ENCODE assay signal across 13 cellular contexts in genomic region chr3:146159037-146159436, GRCh38. TPM values are rescaled to one million over a fixed set of nuclear protein-coding genes. Genes with fewer than 3 reads are reported as not detected.
DNase-seq lines count a peak whose midpoint lies in the region; ATAC-seq, FAIRE-seq and TF ChIP-seq lines count a peak whose summit lies in the region.
"Had no signal": no experiment of that assay in that cellular context is flagged by ENCODE, and none has a peak within 500 bp of the region (broad histone marks: within the 10 kb centered on the region; RNA-seq: fewer than 3 reads in every experiment).

No MANE protein-coding gene starts in this region.

- H3K9me3 ChIP-seq in astrocyte (ENCODE audit: insufficient read depth, low read depth, low read length) (no peaks in the 10 kb centered on the region), gastroesophageal sphincter (no peaks in the 10 kb centered on the region), Caco-2 (no peaks in the 10 kb centered on the region)

- peak overlapping the region; percentile 94 for H3K27ac Mint-ChIP-seq in astrocyte (ENCODE audit: unreplicated experiment)
- H3K27ac Mint-ChIP-seq in Caco-2 (ENCODE audit: unreplicated experiment): no peak overlapping the region
- H3K27ac Mint-ChIP-seq: CD4-positive, alpha-beta memory T cell had no signal

- WGBS in gastroesophageal sphincter (ENCODE audit: low coverage in 1 of 2), 2 donors: 21 to 27% methylated on average over 4 of the region's 4 CpGs

- H3K36me3 ChIP-seq in astrocyte (ENCODE audit: insufficient read depth, low read length) (no peaks in the 10 kb centered on the region), gastroesophageal sphincter (no peaks in the 10 kb centered on the region), Caco-2 (ENCODE audit: control insufficient read depth, insufficient read depth, low read length) (no peaks in the 10 kb centered on the region)

- H3K9me3 Mint-ChIP-seq in astrocyte (ENCODE audit: unreplicated experiment) (no peaks in the 10 kb centered on the region), Caco-2 (ENCODE audit: unreplicated experiment) (no peaks in the 10 kb centered on the region)

- H3K27ac ChIP-seq in astrocyte (ENCODE audit: low read depth, low read length) (peak overlapping the region; percentile 87), gastroesophageal sphincter (peak overlapping the region; percentile 92 to 98 (median 96))

- H3K27me3 ChIP-seq in astrocyte (ENCODE audit: insufficient read depth, low read length): no peaks in the 10 kb centered on the region
- no peaks in the 10 kb centered on the region for H3K27me3 ChIP-seq in gastroesophageal sphincter
- H3K27me3 ChIP-seq in Caco-2 (replicated peaks; ENCODE audit: control insufficient read depth, insufficient read depth, low read length): no peaks in the 10 kb centered on the region

- ATAC-seq in gastroesophageal sphincter: no peak
- no peak for ATAC-seq in HG02588 (IDR thresholded peaks at IDR 0.05; ENCODE audit: unreplicated experiment)
- ATAC-seq in GM19397 (IDR thresholded peaks at IDR 0.05; ENCODE audit: unreplicated experiment): no peak

- FAIRE-seq in astrocyte (lab: Jason Lieb, UNC) (peak; percentile 45), frontal cortex (lab: Jason Lieb, UNC) (no peak)

- peaks cover 26% of the 10 kb centered on the region for H3K4me1 Mint-ChIP-seq in astrocyte (ENCODE audit: low read depth, unreplicated experiment)
- H3K4me1 Mint-ChIP-seq in Caco-2 (ENCODE audit: low read depth, unreplicated experiment): peaks cover 16% of the 10 kb centered on the region

- POLR2A ChIA-PET in Caco-2 (lab: Charles Lee): no interaction called here

- H3K4me1 ChIP-seq in astrocyte (ENCODE audit: insufficient read depth, low read length): peaks cover 30% of the 10 kb centered on the region
- H3K4me1 ChIP-seq in gastroesophageal sphincter: peaks cover 4 to 74% (median 9%) of the 10 kb centered on the region in 3 donors
- H3K4me1 ChIP-seq in Caco-2: peaks cover 9% of the 10 kb centered on the region

- peak; percentile 64 for DNase-seq in EH (ENCODE audit: low read depth)
- peak; percentile 64 for DNase-seq in astrocyte (ENCODE audit: low read depth)
- DNase-seq in retinal pigment epithelial cell (ENCODE audit: low read depth): no peak
- no peak for DNase-seq in frontal cortex (ENCODE audit: low spot score in 2 of 2)
- DNase-seq in Caco-2: no peak
- DNase-seq: CD4-positive, alpha-beta memory T cell; central memory CD4-positive, alpha-beta T cell; NCI-H2029; SHP77 treated with DMSO at 0.1 percent for 48 hours; stimulated activated naive CD4-positive, alpha-beta T cell treated with Interleukin-2 at 50 U/mL for 16 hours had no signal

- intact Hi-C loops in Caco-2 (cut with micrococcal nuclease; ENCODE audit: unreplicated experiment): no loop called here

- peaks cover 81% of the 10 kb centered on the region for H3K79me2 ChIP-seq in astrocyte (ENCODE audit: insufficient read depth, low read length)

- no peak for TF ChIP-seq CTCF in astrocyte (IDR thresholded peaks at IDR 0.05; ENCODE audit: insufficient read depth, low read depth, low read length)
- no peak for TF ChIP-seq CTCF in gastroesophageal sphincter (IDR thresholded peaks at IDR 0.05)
- no peak for TF ChIP-seq CTCF in retinal pigment epithelial cell (conservative IDR thresholded peaks at IDR 0.05; ENCODE audit: low read depth, low read length)
- TF ChIP-seq CTCF in Caco-2 (IDR thresholded peaks at IDR 0.05; ENCODE audit: insufficient read depth in 1 of 2, low read depth in 1 of 2, low read length in 1 of 2, severe bottlenecking in 1 of 2, unreplicated experiment in 1 of 2): no peak

- BruUV-seq in Caco-2 (replicated peaks; lab: Mats Ljungman, UMichigan): no TSS peak

- TF ChIP-seq EP300 in gastroesophageal sphincter (IDR thresholded peaks at IDR 0.05): no peak

- H3K4me3 Mint-ChIP-seq in astrocyte (ENCODE audit: unreplicated experiment): peak overlapping the region; percentile 98
- no peak overlapping the region for H3K4me3 Mint-ChIP-seq in Caco-2 (ENCODE audit: unreplicated experiment)

- peak overlapping the region; percentile 94 for H3K4me2 ChIP-seq in astrocyte (ENCODE audit: low read length)

- no peaks in the 10 kb centered on the region for H3K27me3 Mint-ChIP-seq in astrocyte (ENCODE audit: low read depth, unreplicated experiment)
- H3K27me3 Mint-ChIP-seq in Caco-2 (ENCODE audit: insufficient read depth, unreplicated experiment): no peaks in the 10 kb centered on the region

- no peak overlapping the region for H2AFZ ChIP-seq in astrocyte (ENCODE audit: low read depth, low read length)

- peaks cover 58% of the 10 kb centered on the region for H4K20me1 ChIP-seq in astrocyte (ENCODE audit: insufficient read depth, low read length)

- no peak for TF ChIP-seq POLR2A in gastroesophageal sphincter (IDR thresholded peaks at IDR 0.05)

- H3K4me3 ChIP-seq in astrocyte (ENCODE audit: insufficient read depth, low read depth, low read length): peak overlapping the region; percentile 98
- peak overlapping the region; percentile 74 to 89 for H3K4me3 ChIP-seq in gastroesophageal sphincter
- peak overlapping the region; percentile 84 for H3K4me3 ChIP-seq in retinal pigment epithelial cell (ENCODE audit: low read length)
- no peak overlapping the region for H3K4me3 ChIP-seq in Caco-2 (ENCODE audit: low read depth, low read length)

- CTCF ChIA-PET in Caco-2 (lab: Charles Lee): interaction anchor here (0.7 kb wide), 1 partner anchor 519 kb away, joined by 3 read pairs; no protein-coding TSS in a partner anchor

- H3K36me3 Mint-ChIP-seq in astrocyte (ENCODE audit: low read depth, unreplicated experiment): no peaks in the 10 kb centered on the region
- H3K36me3 Mint-ChIP-seq in Caco-2 (ENCODE audit: insufficient read depth, unreplicated experiment): peaks cover 18% of the 10 kb centered on the region
- H3K36me3 Mint-ChIP-seq: CD4-positive, alpha-beta memory T cell had no signal

- peak overlapping the region; percentile 93 for H3K9ac ChIP-seq in astrocyte (ENCODE audit: low read length)

RNA-seq across cellular contexts. Expression of gene PLOD2, which starts 1.9 kb away (rescaled TPM):
- total RNA-seq in astrocyte (117 and 151 TPM in 2 replicates), gastroesophageal sphincter (100 to 1,000 TPM in 2 of 4 donors, 10 to 100 TPM in 2; 55.1 to 100 (median 89.2) TPM), frontal cortex (14.7 TPM), Caco-2 (2022) (49.4 and 53.1 TPM in 2 replicates)
- total RNA-seq: CD4-positive, alpha-beta memory T cell had no signal

Comparison
In these comparisons a context has a peak if more than half of its experiments do, and no peak if none do; other contexts are left out.
1. DNase-seq: peak in EH (single experiment) and astrocyte (single experiment); none in retinal pigment epithelial cell (single experiment), frontal cortex (0 of 2) and Caco-2 (0 of 2).